In the genomic region with DNA sequence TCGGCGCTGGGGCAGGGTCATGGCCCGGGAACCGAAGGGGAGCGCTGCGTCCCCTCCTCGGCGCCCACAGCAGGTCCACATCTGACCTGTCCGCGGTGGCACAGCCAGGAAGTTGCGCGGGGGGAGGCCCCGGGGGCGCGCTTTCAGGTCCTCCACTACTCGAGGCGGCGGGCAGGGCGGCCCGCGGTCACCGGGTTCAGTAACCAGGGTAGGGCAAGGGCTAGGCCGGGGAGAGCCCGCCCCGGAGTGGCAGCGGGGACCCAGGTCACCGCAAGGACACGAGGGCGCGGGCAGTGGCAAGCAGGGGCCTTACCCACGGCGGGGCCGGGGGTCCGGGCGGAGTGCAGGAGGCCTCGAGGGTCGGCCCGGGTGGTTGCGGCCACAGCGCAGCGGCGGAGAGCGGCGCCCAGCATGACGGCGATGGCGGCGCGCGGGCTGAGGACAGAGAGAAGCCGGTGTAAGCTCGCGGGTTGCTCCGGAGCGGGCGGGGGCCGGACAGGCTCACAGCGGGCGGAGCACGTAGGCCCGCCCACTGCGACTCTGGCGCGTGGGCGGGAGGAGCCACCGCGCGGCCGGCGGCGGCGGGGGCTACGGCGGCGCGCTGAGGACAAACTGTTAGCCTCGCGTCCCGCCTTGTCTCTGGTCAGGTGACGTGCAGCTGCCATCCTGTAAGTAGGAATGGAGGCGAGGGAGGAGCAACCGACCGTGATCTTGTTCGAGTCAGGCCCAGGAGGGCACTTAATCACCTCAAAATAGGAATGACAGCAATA, we compare ENCODE assay signal across 1 cellular context.
TF ChIP-seq lines count a peak whose summit lies in the region.

A gene (minus strand): TSS at position 472 of the 770 bp plus-strand sequence. CDS start 59 bp downstream, at position 413.

TF ChIP-seq in HepG2, 621 proteins besides CTCF, POLR2A, EP300 and RAD21 (continued from another document and continues in another):
- no peak for TF ChIP-seq GTF2F1 (IDR thresholded peaks at IDR 0.05; ENCODE audit: low read length)
- no peak for TF ChIP-seq ZBTB42 (CRISPR knock-in tag; IDR thresholded peaks at IDR 0.05)
- TF ChIP-seq, protein P1, sequence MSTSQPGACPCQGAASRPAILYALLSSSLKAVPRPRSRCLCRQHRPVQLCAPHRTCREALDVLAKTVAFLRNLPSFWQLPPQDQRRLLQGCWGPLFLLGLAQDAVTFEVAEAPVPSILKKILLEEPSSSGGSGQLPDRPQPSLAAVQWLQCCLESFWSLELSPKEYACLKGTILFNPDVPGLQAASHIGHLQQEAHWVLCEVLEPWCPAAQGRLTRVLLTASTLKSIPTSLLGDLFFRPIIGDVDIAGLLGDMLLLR (CRISPR knock-in tag; IDR thresholded peaks at IDR 0.05) = no peak
- TF ChIP-seq, protein P2, sequence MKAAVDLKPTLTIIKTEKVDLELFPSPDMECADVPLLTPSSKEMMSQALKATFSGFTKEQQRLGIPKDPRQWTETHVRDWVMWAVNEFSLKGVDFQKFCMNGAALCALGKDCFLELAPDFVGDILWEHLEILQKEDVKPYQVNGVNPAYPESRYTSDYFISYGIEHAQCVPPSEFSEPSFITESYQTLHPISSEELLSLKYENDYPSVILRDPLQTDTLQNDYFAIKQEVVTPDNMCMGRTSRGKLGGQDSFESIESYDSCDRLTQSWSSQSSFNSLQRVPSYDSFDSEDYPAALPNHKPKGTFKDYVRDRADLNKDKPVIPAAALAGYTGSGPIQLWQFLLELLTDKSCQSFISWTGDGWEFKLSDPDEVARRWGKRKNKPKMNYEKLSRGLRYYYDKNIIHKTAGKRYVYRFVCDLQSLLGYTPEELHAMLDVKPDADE (CRISPR knock-in tag; IDR thresholded peaks at IDR 0.05) = no peak
- TF ChIP-seq, protein P3, sequence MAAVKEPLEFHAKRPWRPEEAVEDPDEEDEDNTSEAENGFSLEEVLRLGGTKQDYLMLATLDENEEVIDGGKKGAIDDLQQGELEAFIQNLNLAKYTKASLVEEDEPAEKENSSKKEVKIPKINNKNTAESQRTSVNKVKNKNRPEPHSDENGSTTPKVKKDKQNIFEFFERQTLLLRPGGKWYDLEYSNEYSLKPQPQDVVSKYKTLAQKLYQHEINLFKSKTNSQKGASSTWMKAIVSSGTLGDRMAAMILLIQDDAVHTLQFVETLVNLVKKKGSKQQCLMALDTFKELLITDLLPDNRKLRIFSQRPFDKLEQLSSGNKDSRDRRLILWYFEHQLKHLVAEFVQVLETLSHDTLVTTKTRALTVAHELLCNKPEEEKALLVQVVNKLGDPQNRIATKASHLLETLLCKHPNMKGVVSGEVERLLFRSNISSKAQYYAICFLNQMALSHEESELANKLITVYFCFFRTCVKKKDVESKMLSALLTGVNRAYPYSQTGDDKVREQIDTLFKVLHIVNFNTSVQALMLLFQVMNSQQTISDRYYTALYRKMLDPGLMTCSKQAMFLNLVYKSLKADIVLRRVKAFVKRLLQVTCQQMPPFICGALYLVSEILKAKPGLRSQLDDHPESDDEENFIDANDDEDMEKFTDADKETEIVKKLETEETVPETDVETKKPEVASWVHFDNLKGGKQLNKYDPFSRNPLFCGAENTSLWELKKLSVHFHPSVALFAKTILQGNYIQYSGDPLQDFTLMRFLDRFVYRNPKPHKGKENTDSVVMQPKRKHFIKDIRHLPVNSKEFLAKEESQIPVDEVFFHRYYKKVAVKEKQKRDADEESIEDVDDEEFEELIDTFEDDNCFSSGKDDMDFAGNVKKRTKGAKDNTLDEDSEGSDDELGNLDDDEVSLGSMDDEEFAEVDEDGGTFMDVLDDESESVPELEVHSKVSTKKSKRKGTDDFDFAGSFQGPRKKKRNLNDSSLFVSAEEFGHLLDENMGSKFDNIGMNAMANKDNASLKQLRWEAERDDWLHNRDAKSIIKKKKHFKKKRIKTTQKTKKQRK (IDR thresholded peaks at IDR 0.05; ENCODE audit: low read length) = no peak
- TF ChIP-seq FOXC1 (CRISPR knock-in tag; IDR thresholded peaks at IDR 0.05; ENCODE audit: borderline replicate concordance) = peak; percentile 81
- peak; percentile 59; the same call in 1 of the 2 replicates for TF ChIP-seq DMAP1 (CRISPR knock-in tag; IDR thresholded peaks at IDR 0.05)
- TF ChIP-seq RARA (CRISPR knock-in tag; IDR thresholded peaks at IDR 0.05) = peak; percentile 90
- TF ChIP-seq, protein P4, sequence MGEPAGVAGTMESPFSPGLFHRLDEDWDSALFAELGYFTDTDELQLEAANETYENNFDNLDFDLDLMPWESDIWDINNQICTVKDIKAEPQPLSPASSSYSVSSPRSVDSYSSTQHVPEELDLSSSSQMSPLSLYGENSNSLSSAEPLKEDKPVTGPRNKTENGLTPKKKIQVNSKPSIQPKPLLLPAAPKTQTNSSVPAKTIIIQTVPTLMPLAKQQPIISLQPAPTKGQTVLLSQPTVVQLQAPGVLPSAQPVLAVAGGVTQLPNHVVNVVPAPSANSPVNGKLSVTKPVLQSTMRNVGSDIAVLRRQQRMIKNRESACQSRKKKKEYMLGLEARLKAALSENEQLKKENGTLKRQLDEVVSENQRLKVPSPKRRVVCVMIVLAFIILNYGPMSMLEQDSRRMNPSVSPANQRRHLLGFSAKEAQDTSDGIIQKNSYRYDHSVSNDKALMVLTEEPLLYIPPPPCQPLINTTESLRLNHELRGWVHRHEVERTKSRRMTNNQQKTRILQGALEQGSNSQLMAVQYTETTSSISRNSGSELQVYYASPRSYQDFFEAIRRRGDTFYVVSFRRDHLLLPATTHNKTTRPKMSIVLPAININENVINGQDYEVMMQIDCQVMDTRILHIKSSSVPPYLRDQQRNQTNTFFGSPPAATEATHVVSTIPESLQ (CRISPR knock-in tag; conservative IDR thresholded peaks at IDR 0.05) = no peak
- TF ChIP-seq SRSF9 (IDR thresholded peaks at IDR 0.05; ENCODE audit: borderline replicate concordance, insufficient read depth, low read depth, low read length, poor library complexity, severe bottlenecking) = no peak
- TF ChIP-seq, protein P5, sequence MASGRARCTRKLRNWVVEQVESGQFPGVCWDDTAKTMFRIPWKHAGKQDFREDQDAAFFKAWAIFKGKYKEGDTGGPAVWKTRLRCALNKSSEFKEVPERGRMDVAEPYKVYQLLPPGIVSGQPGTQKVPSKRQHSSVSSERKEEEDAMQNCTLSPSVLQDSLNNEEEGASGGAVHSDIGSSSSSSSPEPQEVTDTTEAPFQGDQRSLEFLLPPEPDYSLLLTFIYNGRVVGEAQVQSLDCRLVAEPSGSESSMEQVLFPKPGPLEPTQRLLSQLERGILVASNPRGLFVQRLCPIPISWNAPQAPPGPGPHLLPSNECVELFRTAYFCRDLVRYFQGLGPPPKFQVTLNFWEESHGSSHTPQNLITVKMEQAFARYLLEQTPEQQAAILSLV (CRISPR knock-in tag; IDR thresholded peaks at IDR 0.05; ENCODE audit: borderline replicate concordance) = peak; percentile 73; the same call in 1 of the 2 replicates
- TF ChIP-seq MXD4 (CRISPR knock-in tag; IDR thresholded peaks at IDR 0.05) = 0 out of 2 replicates have a peak, but pooled peaks have one; percentile 48
- TF ChIP-seq JARID2 (CRISPR knock-in tag; IDR thresholded peaks at IDR 0.05; ENCODE audit: insufficient replicate concordance) = no peak
- TF ChIP-seq RFXANK (CRISPR knock-in tag; IDR thresholded peaks at IDR 0.05) = no peak
- TF ChIP-seq TBP (CRISPR knock-in tag; IDR thresholded peaks at IDR 0.05) = no peak
- peak; percentile 89 for TF ChIP-seq HDAC1 (CRISPR knock-in tag; IDR thresholded peaks at IDR 0.05)
- TF ChIP-seq ZNF7 (CRISPR knock-in tag; IDR thresholded peaks at IDR 0.05) = no peak
- peak; percentile 72 for TF ChIP-seq BHLHE40 (IDR thresholded peaks at IDR 0.05; ENCODE audit: low read length)
- TF ChIP-seq, protein P6, sequence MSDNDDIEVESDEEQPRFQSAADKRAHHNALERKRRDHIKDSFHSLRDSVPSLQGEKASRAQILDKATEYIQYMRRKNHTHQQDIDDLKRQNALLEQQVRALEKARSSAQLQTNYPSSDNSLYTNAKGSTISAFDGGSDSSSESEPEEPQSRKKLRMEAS (IDR thresholded peaks at IDR 0.05) = peak; percentile 78
- no peak for TF ChIP-seq JDP2 (CRISPR knock-in tag; IDR thresholded peaks at IDR 0.05; ENCODE audit: borderline replicate concordance)
- peak; percentile 57; the same call in 1 of the 2 replicates for TF ChIP-seq ZNF768 (CRISPR knock-in tag; IDR thresholded peaks at IDR 0.05)
- TF ChIP-seq NFYC (CRISPR knock-in tag; IDR thresholded peaks at IDR 0.05) = 0 out of 2 replicates have a peak, but pooled peaks have one; percentile 14
- TF ChIP-seq ZFP36L1 (CRISPR knock-in tag; IDR thresholded peaks at IDR 0.05) = no peak
- TF ChIP-seq TMF1 (CRISPR knock-in tag; IDR thresholded peaks at IDR 0.05; ENCODE audit: low read depth) = peak; percentile 94; the same call in 1 of the 2 replicates
- TF ChIP-seq, protein P7, sequence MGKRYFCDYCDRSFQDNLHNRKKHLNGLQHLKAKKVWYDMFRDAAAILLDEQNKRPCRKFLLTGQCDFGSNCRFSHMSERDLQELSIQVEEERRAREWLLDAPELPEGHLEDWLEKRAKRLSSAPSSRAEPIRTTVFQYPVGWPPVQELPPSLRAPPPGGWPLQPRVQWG (CRISPR knock-in tag; IDR thresholded peaks at IDR 0.05; ENCODE audit: borderline replicate concordance, low read depth) = no peak
- TF ChIP-seq ZMYM2 (CRISPR knock-in tag; IDR thresholded peaks at IDR 0.05) = no peak; the same call in 1 of the 2 replicates
- TF ChIP-seq, protein P8, sequence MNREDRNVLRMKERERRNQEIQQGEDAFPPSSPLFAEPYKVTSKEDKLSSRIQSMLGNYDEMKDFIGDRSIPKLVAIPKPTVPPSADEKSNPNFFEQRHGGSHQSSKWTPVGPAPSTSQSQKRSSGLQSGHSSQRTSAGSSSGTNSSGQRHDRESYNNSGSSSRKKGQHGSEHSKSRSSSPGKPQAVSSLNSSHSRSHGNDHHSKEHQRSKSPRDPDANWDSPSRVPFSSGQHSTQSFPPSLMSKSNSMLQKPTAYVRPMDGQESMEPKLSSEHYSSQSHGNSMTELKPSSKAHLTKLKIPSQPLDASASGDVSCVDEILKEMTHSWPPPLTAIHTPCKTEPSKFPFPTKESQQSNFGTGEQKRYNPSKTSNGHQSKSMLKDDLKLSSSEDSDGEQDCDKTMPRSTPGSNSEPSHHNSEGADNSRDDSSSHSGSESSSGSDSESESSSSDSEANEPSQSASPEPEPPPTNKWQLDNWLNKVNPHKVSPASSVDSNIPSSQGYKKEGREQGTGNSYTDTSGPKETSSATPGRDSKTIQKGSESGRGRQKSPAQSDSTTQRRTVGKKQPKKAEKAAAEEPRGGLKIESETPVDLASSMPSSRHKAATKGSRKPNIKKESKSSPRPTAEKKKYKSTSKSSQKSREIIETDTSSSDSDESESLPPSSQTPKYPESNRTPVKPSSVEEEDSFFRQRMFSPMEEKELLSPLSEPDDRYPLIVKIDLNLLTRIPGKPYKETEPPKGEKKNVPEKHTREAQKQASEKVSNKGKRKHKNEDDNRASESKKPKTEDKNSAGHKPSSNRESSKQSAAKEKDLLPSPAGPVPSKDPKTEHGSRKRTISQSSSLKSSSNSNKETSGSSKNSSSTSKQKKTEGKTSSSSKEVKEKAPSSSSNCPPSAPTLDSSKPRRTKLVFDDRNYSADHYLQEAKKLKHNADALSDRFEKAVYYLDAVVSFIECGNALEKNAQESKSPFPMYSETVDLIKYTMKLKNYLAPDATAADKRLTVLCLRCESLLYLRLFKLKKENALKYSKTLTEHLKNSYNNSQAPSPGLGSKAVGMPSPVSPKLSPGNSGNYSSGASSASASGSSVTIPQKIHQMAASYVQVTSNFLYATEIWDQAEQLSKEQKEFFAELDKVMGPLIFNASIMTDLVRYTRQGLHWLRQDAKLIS (CRISPR knock-in tag; IDR thresholded peaks at IDR 0.05) = peak; percentile 72; the same call in 1 of the 2 replicates
- TF ChIP-seq, protein P9, sequence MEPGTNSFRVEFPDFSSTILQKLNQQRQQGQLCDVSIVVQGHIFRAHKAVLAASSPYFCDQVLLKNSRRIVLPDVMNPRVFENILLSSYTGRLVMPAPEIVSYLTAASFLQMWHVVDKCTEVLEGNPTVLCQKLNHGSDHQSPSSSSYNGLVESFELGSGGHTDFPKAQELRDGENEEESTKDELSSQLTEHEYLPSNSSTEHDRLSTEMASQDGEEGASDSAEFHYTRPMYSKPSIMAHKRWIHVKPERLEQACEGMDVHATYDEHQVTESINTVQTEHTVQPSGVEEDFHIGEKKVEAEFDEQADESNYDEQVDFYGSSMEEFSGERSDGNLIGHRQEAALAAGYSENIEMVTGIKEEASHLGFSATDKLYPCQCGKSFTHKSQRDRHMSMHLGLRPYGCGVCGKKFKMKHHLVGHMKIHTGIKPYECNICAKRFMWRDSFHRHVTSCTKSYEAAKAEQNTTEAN (CRISPR knock-in tag; conservative IDR thresholded peaks at IDR 0.05) = 0 out of 2 replicates have a peak, but pooled peaks have one; percentile 42
- TF ChIP-seq, protein P10, sequence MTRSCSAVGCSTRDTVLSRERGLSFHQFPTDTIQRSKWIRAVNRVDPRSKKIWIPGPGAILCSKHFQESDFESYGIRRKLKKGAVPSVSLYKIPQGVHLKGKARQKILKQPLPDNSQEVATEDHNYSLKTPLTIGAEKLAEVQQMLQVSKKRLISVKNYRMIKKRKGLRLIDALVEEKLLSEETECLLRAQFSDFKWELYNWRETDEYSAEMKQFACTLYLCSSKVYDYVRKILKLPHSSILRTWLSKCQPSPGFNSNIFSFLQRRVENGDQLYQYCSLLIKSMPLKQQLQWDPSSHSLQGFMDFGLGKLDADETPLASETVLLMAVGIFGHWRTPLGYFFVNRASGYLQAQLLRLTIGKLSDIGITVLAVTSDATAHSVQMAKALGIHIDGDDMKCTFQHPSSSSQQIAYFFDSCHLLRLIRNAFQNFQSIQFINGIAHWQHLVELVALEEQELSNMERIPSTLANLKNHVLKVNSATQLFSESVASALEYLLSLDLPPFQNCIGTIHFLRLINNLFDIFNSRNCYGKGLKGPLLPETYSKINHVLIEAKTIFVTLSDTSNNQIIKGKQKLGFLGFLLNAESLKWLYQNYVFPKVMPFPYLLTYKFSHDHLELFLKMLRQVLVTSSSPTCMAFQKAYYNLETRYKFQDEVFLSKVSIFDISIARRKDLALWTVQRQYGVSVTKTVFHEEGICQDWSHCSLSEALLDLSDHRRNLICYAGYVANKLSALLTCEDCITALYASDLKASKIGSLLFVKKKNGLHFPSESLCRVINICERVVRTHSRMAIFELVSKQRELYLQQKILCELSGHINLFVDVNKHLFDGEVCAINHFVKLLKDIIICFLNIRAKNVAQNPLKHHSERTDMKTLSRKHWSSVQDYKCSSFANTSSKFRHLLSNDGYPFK (CRISPR knock-in tag; IDR thresholded peaks at IDR 0.05; ENCODE audit: borderline replicate concordance) = no peak
- TF ChIP-seq SMAD3 (CRISPR knock-in tag; IDR thresholded peaks at IDR 0.05) = peak; percentile 36; the same call in 1 of the 2 replicates
- no peak; the same call in 1 of the 2 replicates for TF ChIP-seq STAT5B (CRISPR knock-in tag; IDR thresholded peaks at IDR 0.05)
- peak; percentile 96 for TF ChIP-seq RBM39 (IDR thresholded peaks at IDR 0.05; ENCODE audit: low read depth, low read length, poor library complexity, severe bottlenecking)
- no peak; the same call in 1 of the 2 replicates for TF ChIP-seq ZSCAN30 (CRISPR knock-in tag; IDR thresholded peaks at IDR 0.05)
- TF ChIP-seq JUN (CRISPR knock-in tag; IDR thresholded peaks at IDR 0.05) = no peak
- TF ChIP-seq, protein P11, sequence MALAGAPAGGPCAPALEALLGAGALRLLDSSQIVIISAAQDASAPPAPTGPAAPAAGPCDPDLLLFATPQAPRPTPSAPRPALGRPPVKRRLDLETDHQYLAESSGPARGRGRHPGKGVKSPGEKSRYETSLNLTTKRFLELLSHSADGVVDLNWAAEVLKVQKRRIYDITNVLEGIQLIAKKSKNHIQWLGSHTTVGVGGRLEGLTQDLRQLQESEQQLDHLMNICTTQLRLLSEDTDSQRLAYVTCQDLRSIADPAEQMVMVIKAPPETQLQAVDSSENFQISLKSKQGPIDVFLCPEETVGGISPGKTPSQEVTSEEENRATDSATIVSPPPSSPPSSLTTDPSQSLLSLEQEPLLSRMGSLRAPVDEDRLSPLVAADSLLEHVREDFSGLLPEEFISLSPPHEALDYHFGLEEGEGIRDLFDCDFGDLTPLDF (CRISPR knock-in tag; IDR thresholded peaks at IDR 0.05) = no peak; the same call in none of the 2 replicates
- TF ChIP-seq ZNF788 (CRISPR knock-in tag; IDR thresholded peaks at IDR 0.05; ENCODE audit: borderline replicate concordance) = peak; percentile 76; the same call in 1 of the 2 replicates
